ENCODE assay signal across 23 cellular contexts in the genomic region with DNA sequence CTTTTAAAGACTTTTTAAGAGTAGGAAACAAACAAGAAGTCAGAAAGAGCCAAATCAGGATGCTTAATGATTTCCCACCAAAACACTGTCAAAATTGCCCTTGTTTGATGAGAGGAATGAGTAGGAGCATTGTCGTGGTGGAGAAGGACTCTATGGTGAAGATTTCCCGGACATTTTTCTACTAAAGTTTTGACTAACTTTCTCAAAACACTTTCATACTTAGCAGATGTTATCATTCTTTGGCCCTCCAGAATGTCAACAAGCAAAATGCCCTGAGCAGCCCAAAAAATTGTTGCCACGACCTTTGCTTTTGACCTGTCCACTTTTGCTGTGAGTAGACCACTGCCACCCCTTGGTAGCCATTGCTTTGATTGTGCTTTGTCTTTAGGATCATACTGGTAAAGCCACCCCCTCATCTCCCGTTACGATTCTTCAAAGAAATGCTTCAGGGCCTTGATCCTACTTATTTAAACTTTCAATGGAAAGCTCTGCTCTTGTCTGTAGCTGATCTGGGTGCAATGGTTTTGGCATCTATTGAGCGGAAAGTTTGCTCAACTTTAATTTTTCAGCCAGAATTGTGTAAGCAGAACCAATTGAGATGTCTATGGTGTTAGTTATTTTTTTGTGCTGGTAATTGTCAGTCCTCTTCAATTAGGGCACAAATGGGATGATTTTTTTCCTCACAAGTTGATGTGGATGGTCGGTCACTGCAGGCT.
DNase-seq lines count a peak whose midpoint lies in the region; ATAC-seq, FAIRE-seq and TF ChIP-seq lines count a peak whose summit lies in the region.
"Had no signal": no experiment of that assay in that cellular context is flagged by ENCODE, and none has a peak within 500 bp of the region (broad histone marks: within the 10 kb centered on the region; RNA-seq: fewer than 3 reads in every experiment).

No MANE protein-coding gene starts in this region.

- H2BK12ac ChIP-seq in mesenchymal stem cell (ENCODE audit: low read length in 2 of 2), result no peak overlapping the region

- H2BK5ac ChIP-seq in mesenchymal stem cell (ENCODE audit: low read depth, low read length, poor library complexity, severe bottlenecking) (no peak overlapping the region), mesendoderm (ENCODE audit: low read length) (no peak overlapping the region)

- H4K91ac ChIP-seq in mesenchymal stem cell (ENCODE audit: low read length), result no peak overlapping the region

- H3K27me3 ChIP-seq in bronchial epithelial cell (ENCODE audit: control insufficient read depth, insufficient read depth, low read length) (no peaks in the 10 kb centered on the region), fibroblast of lung (ENCODE audit: control insufficient read depth, insufficient read depth, low read length) (no peaks in the 10 kb centered on the region), mesenchymal stem cell (ENCODE audit: control insufficient read depth in 1 of 2, insufficient read depth in 1 of 2, low read length in 2 of 2) (no peaks in the 10 kb centered on the region), mesendoderm (ENCODE audit: insufficient read depth, low read length, poor library complexity) (no peaks in the 10 kb centered on the region)
- H3K27me3 ChIP-seq: MG63 had no signal

- no peak overlapping the region for H3K4ac ChIP-seq in mesenchymal stem cell (ENCODE audit: low read depth in 1 of 2, low read length in 2 of 2)
- H3K4ac ChIP-seq in mesendoderm (ENCODE audit: low read depth, low read length), result no peak overlapping the region

- H3K36me3 ChIP-seq in bronchial epithelial cell (ENCODE audit: control insufficient read depth, insufficient read depth, low read length), result no peaks in the 10 kb centered on the region
- H3K36me3 ChIP-seq in fibroblast of lung (ENCODE audit: control insufficient read depth, insufficient read depth, low read length), result no peaks in the 10 kb centered on the region
- no peaks in the 10 kb centered on the region for H3K36me3 ChIP-seq in mesenchymal stem cell (ENCODE audit: control insufficient read depth in 1 of 2, insufficient read depth in 2 of 2, low read depth in 1 of 2, low read length in 2 of 2)
- H3K36me3 ChIP-seq in mesendoderm (ENCODE audit: control insufficient read depth, insufficient read depth, low read length), result no peaks in the 10 kb centered on the region
- H3K36me3 ChIP-seq: HAP-1, MG63 had no signal

- H3K14ac ChIP-seq in mesenchymal stem cell (ENCODE audit: low read length in 2 of 2), result no peak overlapping the region

- FAIRE-seq in bronchial epithelial cell (lab: Jason Lieb, UNC) (peak; percentile 23), RCC 7860 (lab: Jason Lieb, UNC) (no peak)
- FAIRE-seq: G401.6 had no signal

- no peak overlapping the region for H2AK5ac ChIP-seq in mesenchymal stem cell (ENCODE audit: low read length, severe bottlenecking)
- H2AK5ac ChIP-seq in mesendoderm (ENCODE audit: low read length), result no peak overlapping the region

- H2BK15ac ChIP-seq in mesenchymal stem cell (ENCODE audit: low read depth, poor library complexity, severe bottlenecking) (no peak overlapping the region), mesendoderm (replicated peaks; ENCODE audit: low read depth) (no peak overlapping the region)

- TF ChIP-seq CTCF in AG10803 (conservative IDR thresholded peaks at IDR 0.05; ENCODE audit: low read length) (no peak), bronchial epithelial cell (IDR thresholded peaks at IDR 0.05; ENCODE audit: insufficient read depth, low read length, severe bottlenecking) (no peak), fibroblast of lung (conservative IDR thresholded peaks at IDR 0.05 in 1 of 2, IDR thresholded peaks at IDR 0.05 in 1 of 2; ENCODE audit: low read depth in 1 of 2, low read length in 2 of 2) (no peak)

- H3K9me3 ChIP-seq in fibroblast of lung (ENCODE audit: control insufficient read depth, insufficient read depth, low read depth, low read length) (no peaks in the 10 kb centered on the region), mesenchymal stem cell (ENCODE audit: control insufficient read depth, low read length) (no peaks in the 10 kb centered on the region)
- H3K9me3 ChIP-seq: HAP-1, MG63 had no signal

- H3K56ac ChIP-seq in mesendoderm (ENCODE audit: low read length), result no peak overlapping the region

- H3K27ac ChIP-seq in fibroblast of lung (ENCODE audit: insufficient read depth, low read length) (peak overlapping the region; percentile 17), mesenchymal stem cell (ENCODE audit: low read length, poor library complexity, severe bottlenecking) (no peak overlapping the region), mesendoderm (ENCODE audit: low read depth, low read length) (no peak overlapping the region)

- H4K20me1 ChIP-seq in fibroblast of lung (ENCODE audit: control insufficient read depth, extremely low read depth, insufficient read depth, low read length), result no peaks in the 10 kb centered on the region

- H3K4me1 ChIP-seq in fibroblast of lung (ENCODE audit: control insufficient read depth, extremely low read depth, insufficient read depth, low read length) (peaks cover 23% of the 10 kb centered on the region), mesenchymal stem cell (ENCODE audit: control insufficient read depth, insufficient read depth, low read depth, low read length) (peaks cover 2% of the 10 kb centered on the region), mesendoderm (ENCODE audit: control insufficient read depth, low read depth, low read length) (no peaks in the 10 kb centered on the region)
- H3K4me1 ChIP-seq: HAP-1 had no signal

- DNase-seq in AG10803 (ENCODE audit: low read depth) (peak; percentile 70), bronchial epithelial cell (ENCODE audit: low read depth) (no peak), fibroblast of lung (ENCODE audit: low read depth in 2 of 2) (peak in 1 of 2 donors; percentile 11), mesenchymal stem cell (no peak), RCC 7860 (ENCODE audit: low spot score) (no peak), H4 (ENCODE audit: low spot score) (no peak), mesendoderm (no peak)
- DNase-seq: 8988T; AML-193; C1 segment of cervical spinal cord; CD8-positive, alpha-beta T cell; MG63; NCI-H1417; NCI-H1694 treated with DMSO at 0.1 percent for 48 hours; NCI-H2081 treated with DMSO at 0.1 percent for 48 hours; NCI-H2171 treated with DMSO at 0.1 percent for 48 hours; NCI-H524 treated with DMSO at 0.1 percent for 48 hours; NCI-H82 had no signal

- H3K23ac ChIP-seq in mesenchymal stem cell (ENCODE audit: low read length in 2 of 2) (no peak overlapping the region), mesendoderm (ENCODE audit: low read length) (no peak overlapping the region)

- no peak overlapping the region for H2BK120ac ChIP-seq in mesenchymal stem cell (ENCODE audit: low read depth, low read length)
- no peak overlapping the region for H2BK120ac ChIP-seq in mesendoderm (ENCODE audit: low read depth, low read length)

- no peak overlapping the region for H4K5ac ChIP-seq in mesendoderm (ENCODE audit: low read length)

- H3K9ac ChIP-seq in fibroblast of lung (ENCODE audit: insufficient read depth, low read length), result no peak overlapping the region
- peak overlapping the region; percentile 30 for H3K9ac ChIP-seq in mesenchymal stem cell (ENCODE audit: low read length)
- no peak overlapping the region for H3K9ac ChIP-seq in mesendoderm (ENCODE audit: low read length)

- no peak for ATAC-seq in HG02571 (IDR thresholded peaks at IDR 0.05; ENCODE audit: unreplicated experiment)
- ATAC-seq: CD8-positive, alpha-beta T cell; Panc1; SK-N-SH treated with all-trans-retinoic acid at 6 μM for 48 hours had no signal

- no peak overlapping the region for H2AFZ ChIP-seq in fibroblast of lung (ENCODE audit: low read length)
- H2AFZ ChIP-seq in mesenchymal stem cell (ENCODE audit: low read depth, low read length), result no peak overlapping the region

- no peaks in the 10 kb centered on the region for H3K79me2 ChIP-seq in fibroblast of lung (ENCODE audit: control insufficient read depth, insufficient read depth, low read length)
- H3K79me2 ChIP-seq in mesendoderm (ENCODE audit: control insufficient read depth, insufficient read depth, low read length), result no peaks in the 10 kb centered on the region

- no peak overlapping the region for H3K18ac ChIP-seq in mesenchymal stem cell (ENCODE audit: low read depth in 1 of 2, low read length in 2 of 2)
- H3K18ac ChIP-seq in mesendoderm (ENCODE audit: low read length), result no peak overlapping the region

- WGBS in mesenchymal stem cell, result 84% methylated on average over 4 of the region's 7 CpGs
- WGBS in mesendoderm (ENCODE audit: extremely low coverage, insufficient coverage, low lambda C conversion rate), result no CpG with 5 or more reads among the region's 7 CpGs

- H3K4me3 ChIP-seq in AG10803 (ENCODE audit: low read length) (no peak overlapping the region), bronchial epithelial cell (ENCODE audit: low read depth, low read length) (no peak overlapping the region), fibroblast of lung (replicated peaks in 1 of 4; ENCODE audit: control extremely low read depth in 1 of 4, insufficient read depth in 1 of 4, low read depth in 3 of 4, low read length in 4 of 4) (no peak overlapping the region), mesenchymal stem cell (ENCODE audit: insufficient read depth in 1 of 2, low read depth in 1 of 2, low read length in 2 of 2) (no peak overlapping the region), mesendoderm (ENCODE audit: low read length) (no peak overlapping the region)
- H3K4me3 ChIP-seq: HAP-1, MG63 had no signal

- H3K4me2 ChIP-seq in fibroblast of lung (ENCODE audit: extremely low read depth, insufficient read depth, low read length) (no peak overlapping the region), mesenchymal stem cell (ENCODE audit: low read length, poor library complexity, severe bottlenecking) (no peak overlapping the region), mesendoderm (ENCODE audit: low read length) (no peak overlapping the region)

- H4K8ac ChIP-seq in mesenchymal stem cell (ENCODE audit: low read length) (no peak overlapping the region), mesendoderm (ENCODE audit: low read depth, low read length) (no peak overlapping the region)

- H3K79me1 ChIP-seq in mesenchymal stem cell (replicated peaks; ENCODE audit: low read length, poor library complexity, severe bottlenecking) (no peaks in the 10 kb centered on the region), mesendoderm (ENCODE audit: low read length) (no peaks in the 10 kb centered on the region)
